Comparison of ENCODE assay signal across 14 cellular contexts in the genomic region with DNA sequence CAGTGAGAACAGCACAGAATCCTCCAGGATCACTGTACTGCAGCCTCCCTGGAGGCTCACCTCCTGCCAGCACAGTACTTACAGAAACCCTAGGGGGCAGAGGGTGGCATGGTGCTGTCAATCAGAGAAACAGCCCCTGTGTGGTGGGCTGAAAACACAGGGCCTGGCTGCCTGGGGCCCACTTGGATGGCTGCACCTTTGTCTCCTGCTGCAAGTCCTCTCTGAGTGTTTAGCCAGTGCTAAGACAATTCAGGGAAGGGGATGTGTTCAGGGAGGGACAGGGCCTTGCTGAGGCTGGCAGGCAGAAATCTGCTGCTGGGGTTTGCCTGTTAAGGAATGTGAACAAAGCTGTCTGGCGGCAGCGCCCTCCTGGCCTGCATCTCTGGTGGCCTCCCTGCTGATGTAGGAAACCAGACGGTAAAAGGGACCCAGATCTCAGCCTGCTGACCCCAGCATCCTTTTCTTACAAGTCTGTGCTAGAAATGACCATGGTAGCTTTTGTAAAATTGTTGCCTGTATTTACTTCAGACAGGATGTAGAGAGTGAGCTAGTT. TPM values are rescaled to one million over a fixed set of nuclear protein-coding genes. Genes with fewer than 3 reads are reported as not detected.
A peak's percentile ranks its signal among the peaks of the same experiment; 100 is the strongest.
DNase-seq lines count a peak whose midpoint lies in the region; ATAC-seq and TF ChIP-seq lines count a peak whose summit lies in the region.
"Had no signal": no experiment of that assay in that cellular context is flagged by ENCODE, and none has a peak within 500 bp of the region (broad histone marks: within the 10 kb centered on the region; RNA-seq: fewer than 3 reads in every experiment).

No MANE protein-coding gene starts in this region.

- no peak overlapping the region for H3K4me3 Mint-ChIP-seq in activated naive CD4-positive, alpha-beta T cell treated with anti-CD3 and anti-CD28 coated beads for 36 hours
- no peak overlapping the region for H3K4me3 Mint-ChIP-seq in activated naive CD4-positive, alpha-beta T cell treated with anti-CD3 and anti-CD28 coated beads, Interleukin-2, amount 10 ng/mL, durations not matched to agents 7 days and 5 days
- no peak overlapping the region for H3K4me3 Mint-ChIP-seq in brain

- H3K4me1 Mint-ChIP-seq in activated naive CD4-positive, alpha-beta T cell treated with anti-CD3 and anti-CD28 coated beads for 36 hours (ENCODE audit: low read depth) = peaks cover 22% of the 10 kb centered on the region
- H3K4me1 Mint-ChIP-seq in activated naive CD4-positive, alpha-beta T cell treated with anti-CD3 and anti-CD28 coated beads, Interleukin-2, amount 10 ng/mL, durations not matched to agents 7 days and 5 days = peaks cover 29% of the 10 kb centered on the region
- peaks cover 43% of the 10 kb centered on the region for H3K4me1 Mint-ChIP-seq in brain

- no peaks in the 10 kb centered on the region for H3K9me3 Mint-ChIP-seq in activated naive CD4-positive, alpha-beta T cell treated with anti-CD3 and anti-CD28 coated beads for 36 hours
- H3K9me3 Mint-ChIP-seq in activated naive CD4-positive, alpha-beta T cell treated with anti-CD3 and anti-CD28 coated beads, Interleukin-2, amount 10 ng/mL, durations not matched to agents 7 days and 5 days = no peaks in the 10 kb centered on the region
- no peaks in the 10 kb centered on the region for H3K9me3 Mint-ChIP-seq in brain

- H3K27ac Mint-ChIP-seq in activated naive CD4-positive, alpha-beta T cell treated with anti-CD3 and anti-CD28 coated beads for 36 hours = peak overlapping the region; percentile 53
- no peak overlapping the region for H3K27ac Mint-ChIP-seq in activated naive CD4-positive, alpha-beta T cell treated with anti-CD3 and anti-CD28 coated beads, Interleukin-2, amount 10 ng/mL, durations not matched to agents 7 days and 5 days
- peak overlapping the region in 4 of 5 experiments; percentile 42 to 88 (median 78) for H3K27ac Mint-ChIP-seq in brain

- DNase-seq in activated naive CD4-positive, alpha-beta T cell treated with anti-CD3 and anti-CD28 coated beads for 36 hours = no peak
- DNase-seq in activated naive CD4-positive, alpha-beta T cell treated with anti-CD3 and anti-CD28 coated beads, Interleukin-2, amount 10 ng/mL, durations not matched to agents 7 days and 5 days = no peak
- DNase-seq in mesenteric fat pad (ENCODE audit: low spot score) = peak; percentile 51
- DNase-seq in substantia nigra (lab: John Stamatoyannopoulos, UW) = no peak
- no peak for DNase-seq in stimulated activated CD8-positive, alpha-beta memory T cell treated with anti-CD3 and anti-CD28 coated beads, Interleukin-4, amount 100 ng/mL, for 48 hours
- DNase-seq in activated CD4-positive, alpha-beta T cell treated with anti-CD3 and anti-CD28 coated beads, Interleukin-2, amount 50 U/mL, for 1 hour = no peak
- DNase-seq: effector CD4-positive, alpha-beta T cell; head of caudate nucleus; NCI-H1694; NCI-H748 treated with DMSO at 0.1 percent for 48 hours; stimulated activated CD4-positive, alpha-beta T cell treated with anti-CD3 and anti-CD28 coated beads, Interleukin-15, amount 100 ng/mL, for 24 hours had no signal

- no peaks in the 10 kb centered on the region for H3K27me3 Mint-ChIP-seq in activated naive CD4-positive, alpha-beta T cell treated with anti-CD3 and anti-CD28 coated beads for 36 hours (ENCODE audit: low read depth)
- H3K27me3 Mint-ChIP-seq in activated naive CD4-positive, alpha-beta T cell treated with anti-CD3 and anti-CD28 coated beads, Interleukin-2, amount 10 ng/mL, durations not matched to agents 7 days and 5 days = no peaks in the 10 kb centered on the region
- H3K27me3 Mint-ChIP-seq in brain = no peaks in the 10 kb centered on the region

- ATAC-seq in HG03469 (IDR thresholded peaks at IDR 0.05; ENCODE audit: unreplicated experiment) = no peak

- intact Hi-C loops in activated naive CD4-positive, alpha-beta T cell treated with anti-CD3 and anti-CD28 coated beads for 36 hours (cut with micrococcal nuclease) = no loop called here

- H3K36me3 Mint-ChIP-seq in activated naive CD4-positive, alpha-beta T cell treated with anti-CD3 and anti-CD28 coated beads for 36 hours (ENCODE audit: low read depth) = peaks cover 29% of the 10 kb centered on the region
- H3K36me3 Mint-ChIP-seq in activated naive CD4-positive, alpha-beta T cell treated with anti-CD3 and anti-CD28 coated beads, Interleukin-2, amount 10 ng/mL, durations not matched to agents 7 days and 5 days = peaks cover 64% of the 10 kb centered on the region
- H3K36me3 Mint-ChIP-seq in brain = peaks cover 84% of the 10 kb centered on the region

- CTCF ChIA-PET in activated naive CD4-positive, alpha-beta T cell treated with anti-CD3 and anti-CD28 coated beads for 36 hours (lab: Charles Lee) = interaction anchor here (0.8 to 1.3 kb wide), 2 partner anchors 83 to 97 kb away, joined by 3 read pairs; no protein-coding TSS in a partner anchor
- CTCF ChIA-PET in activated naive CD4-positive, alpha-beta T cell treated with anti-CD3 and anti-CD28 coated beads, Interleukin-2, amount 10 ng/mL, durations not matched to agents 7 days and 5 days (lab: Charles Lee) = interaction anchor here (0.8 to 1.7 kb wide), 2 partner anchors 7 to 48 kb away, joined by 3 to 6 read pairs; no protein-coding TSS in a partner anchor

- TF ChIP-seq CTCF in brain (conservative IDR thresholded peaks at IDR 0.05) = no peak

- H3K27ac ChIP-seq in substantia nigra (ENCODE audit: low read depth, low read length, poor library complexity, severe bottlenecking) = peak overlapping the region; percentile 7
- H3K27ac ChIP-seq: vagina had no signal

RNA-seq across cellular contexts. Expression of gene PRRC2B, which starts 39.5 kb away (rescaled TPM):
- total RNA-seq in activated naive CD4-positive, alpha-beta T cell treated with anti-CD3 and anti-CD28 coated beads for 36 hours = 100 to 1,000 TPM; 157 to 171 TPM
- polyA plus RNA-seq in brain (ENCODE audit: insufficient read depth, low read depth, low replicate concordance) = 264 TPM
- 185 TPM for total RNA-seq in mesenteric fat pad
